In genomic region chr11:125621995-125622394, GRCh38 we compare ENCODE assay signal across 14 cellular contexts. TPM values are rescaled to one million over a fixed set of nuclear protein-coding genes. Genes with fewer than 3 reads are reported as not detected.
A peak's percentile ranks its signal among the peaks of the same experiment; 100 is the strongest.
DNase-seq lines count a peak whose midpoint lies in the region; ATAC-seq and TF ChIP-seq lines count a peak whose summit lies in the region.
"Had no signal": no experiment of that assay in that cellular context is flagged by ENCODE, and none has a peak within 500 bp of the region (broad histone marks: within the 10 kb centered on the region; RNA-seq: fewer than 3 reads in every experiment).

No MANE protein-coding gene starts in this region.

- peaks cover 64% of the 10 kb centered on the region for H3K36me3 ChIP-seq in endodermal cell (ENCODE audit: control insufficient read depth, insufficient read depth, low read length)

- H3K36me3 Mint-ChIP-seq in endodermal cell (ENCODE audit: low read depth): peaks cover 45% of the 10 kb centered on the region

- no peaks in the 10 kb centered on the region for H3K27me3 ChIP-seq in endodermal cell (ENCODE audit: control insufficient read depth, insufficient read depth, low read length, poor library complexity, severe bottlenecking)

- no peak overlapping the region for H3K9ac ChIP-seq in endodermal cell (ENCODE audit: extremely low read depth, low read length, poor library complexity, severe bottlenecking)
- H3K9ac ChIP-seq: KMS-11 had no signal

- TF ChIP-seq CTCF in NB4 (IDR thresholded peaks at IDR 0.05; ENCODE audit: low read depth, low read length) (no peak), endodermal cell (conservative IDR thresholded peaks at IDR 0.05) (no peak)

- 92 to 100% methylated on average over 1 to 2 of the region's 2 CpGs for WGBS in endodermal cell (ENCODE audit: insufficient coverage in 1 of 2, insufficient read length in 1 of 2), 2 experiments

- DNase-seq in EH (ENCODE audit: low read depth) (peak; percentile 79), NB4 (ENCODE audit: low read depth) (peak; percentile 41), endodermal cell (no peak), pulmonary artery endothelial cell (ENCODE audit: low read depth, low spot score) (peak; percentile 10), Kasumi-1 (lab: John Stamatoyannopoulos, UW) (no peak), NCI-H1694 (lab: John Stamatoyannopoulos, UW) (no peak), HUDEP-2 (lab: John Stamatoyannopoulos, UW; ENCODE audit: unreplicated experiment in 76 of 76) (no peak)
- DNase-seq: activated naive CD8-positive, alpha-beta T cell treated with anti-CD3 and anti-CD28 coated beads, Interleukin-2, amount 10 ng/mL, durations not matched to agents 7 days and 5 days; NCI-H2171 treated with DMSO at 0.1 percent for 48 hours had no signal

- H3K27ac ChIP-seq in endodermal cell (ENCODE audit: low read depth, low read length): no peak overlapping the region
- H3K27ac ChIP-seq: KMS-11 had no signal

- peaks cover 6% of the 10 kb centered on the region for H3K4me1 Mint-ChIP-seq in endodermal cell

- no peaks in the 10 kb centered on the region for H3K9me3 ChIP-seq in endodermal cell (ENCODE audit: control insufficient read depth, low read length)

- peak overlapping the region; percentile 49 for H3K27ac Mint-ChIP-seq in endodermal cell
- H3K27ac Mint-ChIP-seq: activated naive CD8-positive, alpha-beta T cell treated with anti-CD3 and anti-CD28 coated beads, Interleukin-2, amount 10 ng/mL, durations not matched to agents 7 days and 5 days had no signal

- H3K4me1 ChIP-seq in endodermal cell (ENCODE audit: control insufficient read depth, insufficient read depth, low read length): no peaks in the 10 kb centered on the region

- no peaks in the 10 kb centered on the region for H3K9me3 Mint-ChIP-seq in endodermal cell
- H3K9me3 Mint-ChIP-seq: activated naive CD8-positive, alpha-beta T cell treated with anti-CD3 and anti-CD28 coated beads, Interleukin-2, amount 10 ng/mL, durations not matched to agents 7 days and 5 days; mesothelial cell of epicardium had no signal

- no peak overlapping the region for H3K4me3 Mint-ChIP-seq in endodermal cell
- H3K4me3 Mint-ChIP-seq: activated naive CD8-positive, alpha-beta T cell treated with anti-CD3 and anti-CD28 coated beads, Interleukin-2, amount 10 ng/mL, durations not matched to agents 7 days and 5 days; mesothelial cell of epicardium had no signal

- H3K27me3 Mint-ChIP-seq in endodermal cell (ENCODE audit: insufficient read depth): no peaks in the 10 kb centered on the region
- H3K27me3 Mint-ChIP-seq: activated naive CD8-positive, alpha-beta T cell treated with anti-CD3 and anti-CD28 coated beads, Interleukin-2, amount 10 ng/mL, durations not matched to agents 7 days and 5 days; progenitor cell of endocrine pancreas had no signal

- ATAC-seq in HG02840 (IDR thresholded peaks at IDR 0.05; ENCODE audit: low FRiP score, unreplicated experiment): no peak
- ATAC-seq: HCT116 had no signal

- H3K4me3 ChIP-seq in NB4 (ENCODE audit: low read depth, low read length): no peak overlapping the region
- no peak overlapping the region for H3K4me3 ChIP-seq in endodermal cell (ENCODE audit: low read length)

- TF ChIP-seq POLR2A in NB4 (IDR thresholded peaks at IDR 0.05; ENCODE audit: extremely low read depth, insufficient read length): no peak

RNA-seq across cellular contexts. Expression of gene CHEK1, which starts 3.0 kb away (rescaled TPM):
- 100 to 1,000 TPM; 103 to 123 TPM for total RNA-seq in endodermal cell
- 59.6 TPM for polyA plus RNA-seq in endodermal cell (2013, experiment 1 of 2)
- 62.9 TPM for polyA plus RNA-seq in endodermal cell (2013, experiment 2 of 2)
- 36.1 and 56.6 TPM in 2 replicates for total RNA-seq in pulmonary artery endothelial cell

RNA-seq across cellular contexts. Expression of gene STT3A, which starts 29.3 kb away (rescaled TPM):
- total RNA-seq in endodermal cell: 100 to 1,000 TPM; 158 to 159 TPM
- 163 TPM for polyA plus RNA-seq in endodermal cell (2013, experiment 1 of 2)
- 132 TPM for polyA plus RNA-seq in endodermal cell (2013, experiment 2 of 2)
- 234 and 366 TPM in 2 replicates for total RNA-seq in pulmonary artery endothelial cell

RNA-seq across cellular contexts. Expression of gene EI24, which starts 52.7 kb away (rescaled TPM):
- 100 to 1,000 TPM; 102 to 110 TPM for total RNA-seq in endodermal cell
- polyA plus RNA-seq in endodermal cell (2013, experiment 1 of 2): 105 TPM
- 97.5 TPM for polyA plus RNA-seq in endodermal cell (2013, experiment 2 of 2)
- total RNA-seq in pulmonary artery endothelial cell: 173 and 185 TPM in 2 replicates

RNA-seq across cellular contexts. Expression of gene ACRV1, which starts 58.7 kb away (rescaled TPM):
- total RNA-seq in endodermal cell: under 1 TPM in 1 of 2 donors, not detected in 1; 0.37 TPM
- not detected for polyA plus RNA-seq in endodermal cell (2013, experiment 1 of 2)
- not detected for polyA plus RNA-seq in endodermal cell (2013, experiment 2 of 2)
- not detected in 2 replicates for total RNA-seq in pulmonary artery endothelial cell
- total RNA-seq: activated naive CD8-positive, alpha-beta T cell treated with anti-CD3 and anti-CD28 coated beads, Interleukin-2, amount 10 ng/mL, durations not matched to agents 7 days and 5 days had no signal

Comparison
In these comparisons a context has a peak if more than half of its experiments do, and no peak if none do; other contexts are left out.
1. DNase-seq: peak in EH (single experiment), NB4 (single experiment) and pulmonary artery endothelial cell (single experiment); none in endodermal cell (single experiment), Kasumi-1 (0 of 2), NCI-H1694 (single experiment) and HUDEP-2 (0 of 76).